1 cellular context compared by ENCODE assay signal in the genomic region with DNA sequence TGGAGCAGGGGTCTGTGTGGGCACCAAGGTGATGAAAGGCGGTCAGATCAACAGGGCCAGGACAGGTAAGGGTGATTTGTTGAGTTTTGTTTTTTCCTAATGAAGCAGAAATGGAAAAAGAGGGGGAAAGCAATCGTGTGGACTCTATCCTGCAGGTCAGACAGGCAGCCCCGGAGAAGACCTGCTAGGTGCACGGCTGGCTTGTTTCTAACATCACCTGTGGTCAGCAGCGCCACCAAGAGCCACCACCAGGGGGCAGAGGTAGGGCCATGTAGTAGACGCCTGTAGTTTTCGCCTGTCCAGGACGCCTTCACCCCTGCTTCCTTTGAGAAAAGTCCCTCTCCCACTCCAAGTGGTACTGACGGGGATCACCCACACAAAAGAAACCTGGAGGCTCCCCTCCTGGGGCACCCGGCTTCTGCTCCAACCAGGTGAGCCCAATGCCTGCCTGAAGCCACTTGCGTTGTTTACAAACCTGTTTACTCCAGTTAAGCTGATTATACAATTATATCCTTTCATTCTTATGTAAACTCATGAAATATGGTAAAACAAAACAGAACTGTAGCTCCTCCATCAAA.
TF ChIP-seq lines count a peak whose summit lies in the region.

No MANE protein-coding gene starts in this region.

TF ChIP-seq in GM23338, 12 proteins besides CTCF, POLR2A, EP300 and RAD21 (continued from another document):
- TF ChIP-seq POLR2AphosphoS5 (IDR thresholded peaks at IDR 0.05; ENCODE audit: low read depth) (no peak), ZNF114 (CRISPR knock-in tag; IDR thresholded peaks at IDR 0.05) (no peak), JUNB (IDR thresholded peaks at IDR 0.05; ENCODE audit: unreplicated experiment) (no peak)
TF ChIP-seq in GM23338: peak in this region for 0.
